ENCODE assay signal across 13 cellular contexts in the genomic region with DNA sequence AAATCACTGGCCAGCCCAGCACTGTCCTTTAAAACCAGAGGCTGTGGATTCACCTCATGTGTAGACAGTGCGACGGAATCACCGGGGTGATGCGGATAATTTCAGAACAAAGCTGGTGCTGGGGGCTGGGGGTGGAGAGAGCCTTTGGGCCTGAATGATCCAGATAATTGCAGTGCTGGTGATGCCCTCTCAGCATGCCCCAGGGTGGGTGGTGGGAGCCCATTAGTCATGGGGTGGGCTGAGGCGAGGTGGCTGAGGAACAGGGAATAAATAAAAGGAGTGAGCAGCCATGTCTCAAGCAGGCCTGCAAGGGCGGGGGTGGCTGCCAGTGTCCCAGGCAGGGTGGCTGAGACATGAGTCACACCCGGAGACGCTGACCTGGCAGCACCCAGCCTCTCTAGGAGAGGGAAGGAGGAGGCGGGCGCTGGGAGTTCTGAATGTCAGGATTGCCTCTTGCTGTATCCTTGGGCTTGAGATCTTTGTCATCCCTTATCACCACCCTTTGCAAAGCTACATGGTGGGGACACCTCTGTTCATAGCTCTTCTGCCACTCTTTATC.
DNase-seq lines count a peak whose midpoint lies in the region; ATAC-seq, FAIRE-seq and TF ChIP-seq lines count a peak whose summit lies in the region.
"Had no signal": no experiment of that assay in that cellular context is flagged by ENCODE, and none has a peak within 500 bp of the region (broad histone marks: within the 10 kb centered on the region; RNA-seq: fewer than 3 reads in every experiment).

No MANE protein-coding gene starts in this region.

- no peak for TF ChIP-seq RAD21 in A549 (conservative IDR thresholded peaks at IDR 0.05 in 1 of 2, IDR thresholded peaks at IDR 0.05 in 1 of 2)
- no peak for TF ChIP-seq RAD21 in IMR-90 (IDR thresholded peaks at IDR 0.05; ENCODE audit: low read length)

- H3K23ac ChIP-seq in IMR-90 (ENCODE audit: low read depth, low read length) (no peak overlapping the region), mesendoderm (ENCODE audit: low read length) (no peak overlapping the region)

- no peaks in the 10 kb centered on the region for H3K36me3 ChIP-seq in IMR-90 (ENCODE audit: control insufficient read depth, insufficient read depth, low read length)
- no peaks in the 10 kb centered on the region for H3K36me3 ChIP-seq in mesendoderm (ENCODE audit: control insufficient read depth, insufficient read depth, low read length)
- no peaks in the 10 kb centered on the region for H3K36me3 ChIP-seq in uterus
- H3K36me3 ChIP-seq: BE2C, heart right ventricle, suprapubic skin had no signal

- H2BK15ac ChIP-seq in IMR-90 (ENCODE audit: low read depth, low read length), result no peak overlapping the region
- H2BK15ac ChIP-seq in mesendoderm (replicated peaks; ENCODE audit: low read depth), result no peak overlapping the region

- TF ChIP-seq POLR2A in A549 (IDR thresholded peaks at IDR 0.05; ENCODE audit: low read length) (no peak), IMR-90 (IDR thresholded peaks at IDR 0.05; ENCODE audit: low read depth, low read length) (no peak), uterus (IDR thresholded peaks at IDR 0.05) (no peak)

- peak; percentile 96 to 97 for ATAC-seq in A549
- ATAC-seq in IMR-90 (ENCODE audit: low read depth), result peak; percentile 94
- ATAC-seq: T-helper 17 cell had no signal

- H3K27me3 ChIP-seq in IMR-90 (ENCODE audit: control insufficient read depth, insufficient read depth, low read length), result peaks cover 10% of the 10 kb centered on the region
- H3K27me3 ChIP-seq in mesendoderm (ENCODE audit: insufficient read depth, low read length, poor library complexity), result no peaks in the 10 kb centered on the region
- H3K27me3 ChIP-seq in uterus, result no peaks in the 10 kb centered on the region
- H3K27me3 ChIP-seq: heart right ventricle, suprapubic skin had no signal

- dilution Hi-C loops in IMR-90 (cut with HindIII; ENCODE audit: low sequenced_read_pairs, unreplicated experiment), result no loop called here

- H3K4me2 ChIP-seq in A549 (peak overlapping the region; percentile 50), IMR-90 (ENCODE audit: low read depth, low read length) (no peak overlapping the region), mesendoderm (ENCODE audit: low read length) (no peak overlapping the region)

- H2BK5ac ChIP-seq in IMR-90 (ENCODE audit: low read depth, low read length, poor library complexity, severe bottlenecking), result no peak overlapping the region
- H2BK5ac ChIP-seq in mesendoderm (ENCODE audit: low read length), result no peak overlapping the region

- H3K27ac ChIP-seq in A549, result peak overlapping the region; percentile 60 to 83
- H3K27ac ChIP-seq in IMR-90 (ENCODE audit: insufficient read depth, low read length), result no peak overlapping the region
- no peak overlapping the region for H3K27ac ChIP-seq in mesendoderm (ENCODE audit: low read depth, low read length)
- no peak overlapping the region for H3K27ac ChIP-seq in uterus
- H3K27ac ChIP-seq: heart right ventricle, suprapubic skin had no signal

- H3K79me1 ChIP-seq in IMR-90 (ENCODE audit: low read depth in 1 of 2, low read length in 2 of 2) (no peaks in the 10 kb centered on the region), mesendoderm (ENCODE audit: low read length) (no peaks in the 10 kb centered on the region)

- H4K8ac ChIP-seq in IMR-90 (ENCODE audit: low read depth in 2 of 2, low read length in 2 of 2) (no peak overlapping the region), mesendoderm (ENCODE audit: low read depth, low read length) (no peak overlapping the region)

- TF ChIP-seq CTCF in A549 (IDR thresholded peaks at IDR 0.05), result no peak
- no peak for TF ChIP-seq CTCF in IMR-90 (conservative IDR thresholded peaks at IDR 0.05; ENCODE audit: low read depth, low read length)
- no peak for TF ChIP-seq CTCF in uterus (IDR thresholded peaks at IDR 0.05)

- in situ Hi-C loops in IMR-90 (cut with MboI; ENCODE audit: low sequenced_read_pairs), result no loop called here

- H3K56ac ChIP-seq in IMR-90 (ENCODE audit: extremely low read depth, insufficient read depth, low read length) (no peak overlapping the region), mesendoderm (ENCODE audit: low read length) (no peak overlapping the region)

- H3K14ac ChIP-seq in IMR-90 (replicated peaks; ENCODE audit: low read depth, low read length), result no peak overlapping the region

- H3K9me1 ChIP-seq in IMR-90 (ENCODE audit: insufficient read depth, low read length), result no peaks in the 10 kb centered on the region

- WGBS in A549 (ENCODE audit: missing lambda C conversion rate), result 32% methylated on average over 10 of the region's 10 CpGs
- no CpG with 5 or more reads among the region's 10 CpGs for WGBS in IMR-90 (ENCODE audit: extremely low coverage in 2 of 2, insufficient read length in 1 of 2), 2 experiments
- no CpG with 5 or more reads among the region's 10 CpGs for WGBS in mesendoderm (ENCODE audit: extremely low coverage, insufficient coverage, low lambda C conversion rate)

- peaks cover 16% of the 10 kb centered on the region for H3K4me1 ChIP-seq in A549
- peaks cover 7% of the 10 kb centered on the region for H3K4me1 ChIP-seq in IMR-90 (ENCODE audit: control insufficient read depth, insufficient read depth, low read length)
- H3K4me1 ChIP-seq in mesendoderm (ENCODE audit: control insufficient read depth, low read depth, low read length), result no peaks in the 10 kb centered on the region
- H3K4me1 ChIP-seq in uterus, result no peaks in the 10 kb centered on the region
- H3K4me1 ChIP-seq: BE2C, heart right ventricle, suprapubic skin had no signal

- H2BK120ac ChIP-seq in IMR-90 (ENCODE audit: low read depth, low read length) (no peak overlapping the region), mesendoderm (ENCODE audit: low read depth, low read length) (no peak overlapping the region)

- H2AK9ac ChIP-seq in IMR-90 (replicated peaks; ENCODE audit: low read depth, low read length, poor library complexity), result peak overlapping the region; percentile 1

- H4K20me1 ChIP-seq in IMR-90 (ENCODE audit: insufficient read depth, low read length), result no peaks in the 10 kb centered on the region

- H3K79me2 ChIP-seq in mesendoderm (ENCODE audit: control insufficient read depth, insufficient read depth, low read length), result no peaks in the 10 kb centered on the region

- H3K9me3 ChIP-seq in A549 (no peaks in the 10 kb centered on the region), IMR-90 (ENCODE audit: control insufficient read depth, insufficient read depth, low read length) (no peaks in the 10 kb centered on the region), uterus (no peaks in the 10 kb centered on the region)
- H3K9me3 ChIP-seq: BE2C, heart right ventricle, suprapubic skin had no signal

- POLR2A ChIA-PET in A549 (lab: Yijun Ruan, JAX), result interaction anchor here (0.7 kb wide), 1 partner anchor 20 kb away, joined by 3 read pairs; no protein-coding TSS in a partner anchor
- POLR2A ChIA-PET in IMR-90 (lab: Charles Lee; ENCODE audit: unreplicated experiment), result no interaction called here

- intact Hi-C loops in IMR-90 (cut with micrococcal nuclease), result no loop called here
- intact Hi-C loops in uterus (cut with DNase I; ENCODE audit: low total_unique reads), result no loop called here

- peak overlapping the region; percentile 50 for H2AFZ ChIP-seq in IMR-90 (replicated peaks; ENCODE audit: low read length, poor library complexity)

- TF ChIP-seq EP300 in A549 (IDR thresholded peaks at IDR 0.05), result no peak

- no peak overlapping the region for H3K4ac ChIP-seq in IMR-90 (ENCODE audit: low read depth, low read length)
- no peak overlapping the region for H3K4ac ChIP-seq in mesendoderm (ENCODE audit: low read depth, low read length)

- CTCF ChIA-PET in A549 (lab: Yijun Ruan, JAX), result interaction anchor here (1.8 to 2.8 kb wide), 2 partner anchors 18 to 136 kb away, joined by 7 to 10 read pairs; no protein-coding TSS in a partner anchor
- CTCF ChIA-PET in IMR-90 (lab: Yijun Ruan, JAX), result no interaction called here

- no peak overlapping the region for H3K18ac ChIP-seq in IMR-90 (ENCODE audit: low read depth, low read length)
- no peak overlapping the region for H3K18ac ChIP-seq in mesendoderm (ENCODE audit: low read length)

- no peak for FAIRE-seq in A549 (lab: Jason Lieb, UNC)

- no peak overlapping the region for H3K4me3 ChIP-seq in A549
- H3K4me3 ChIP-seq in IMR-90 (ENCODE audit: insufficient read depth, low read depth, low read length), result no peak overlapping the region
- H3K4me3 ChIP-seq in mesendoderm (ENCODE audit: low read length), result no peak overlapping the region
- H3K4me3 ChIP-seq in uterus, result no peak overlapping the region
- H3K4me3 ChIP-seq: heart right ventricle, suprapubic skin had no signal

- peak; percentile 72 to 97 for DNase-seq in A549 (ENCODE audit: low read depth in 1 of 2, low spot score in 1 of 2)
- DNase-seq in IMR-90, result peak; percentile 68
- peak; percentile 26 for DNase-seq in cerebellar cortex (ENCODE audit: low spot score)
- DNase-seq in mesendoderm, result peak; percentile 50
- no peak for DNase-seq in uterus
- DNase-seq in activated CD4-positive, alpha-beta T cell treated with anti-CD3 and anti-CD28 coated beads, Interleukin-2, amount 50 U/mL, for 48 hours, result no peak
- no peak for DNase-seq in midbrain (lab: John Stamatoyannopoulos, UW)
- no peak for DNase-seq in stimulated activated naive CD4-positive, alpha-beta T cell (lab: John Stamatoyannopoulos, UW)
- DNase-seq: BE2C, heart right ventricle, NCI-H1105, T-helper 17 cell had no signal

- no peak overlapping the region for H2BK20ac ChIP-seq in IMR-90 (ENCODE audit: low read depth, low read length)

- no peak overlapping the region for H2AK5ac ChIP-seq in IMR-90 (ENCODE audit: low read depth, low read length)
- H2AK5ac ChIP-seq in mesendoderm (ENCODE audit: low read length), result no peak overlapping the region

- H3K9ac ChIP-seq in IMR-90 (ENCODE audit: low read depth, low read length) (no peak overlapping the region), mesendoderm (ENCODE audit: low read length) (no peak overlapping the region)

- H4K5ac ChIP-seq in IMR-90 (ENCODE audit: low read depth, low read length) (no peak overlapping the region), mesendoderm (ENCODE audit: low read length) (no peak overlapping the region)

- H4K91ac ChIP-seq in IMR-90 (ENCODE audit: insufficient read depth, low read depth, low read length), result no peak overlapping the region

- no TSS peak for BruUV-seq in IMR-90 (replicated peaks; lab: Mats Ljungman, UMichigan)

TF ChIP-seq in A549, 52 proteins besides CTCF, POLR2A, EP300 and RAD21 (continues in another document):
- TF ChIP-seq FOSL2 (IDR thresholded peaks at IDR 0.05), result peak; percentile 19; the same call in 1 of the 2 replicates
- TF ChIP-seq FOSL2 (CRISPR knock-in tag; IDR thresholded peaks at IDR 0.05), result peak; percentile 74
- peak; percentile 63 for TF ChIP-seq MAFK (IDR thresholded peaks at IDR 0.05; ENCODE audit: partially characterized antibody)
- TF ChIP-seq NPAS2 (CRISPR knock-in tag; IDR thresholded peaks at IDR 0.05; ENCODE audit: borderline replicate concordance), result no peak

TF ChIP-seq in IMR-90, 13 proteins besides CTCF, POLR2A, EP300 and RAD21 (continues in another document):
- TF ChIP-seq CEBPB (IDR thresholded peaks at IDR 0.05; ENCODE audit: low read depth, low read length) (no peak), BHLHE40 (IDR thresholded peaks at IDR 0.05; ENCODE audit: low read depth, low read length) (no peak), CHD1 (IDR thresholded peaks at IDR 0.05; ENCODE audit: low read depth, low read length) (no peak), RFX5 (IDR thresholded peaks at IDR 0.05; ENCODE audit: low read depth, low read length) (no peak), FOS (IDR thresholded peaks at IDR 0.05; ENCODE audit: low read depth, low read length) (peak; percentile 50; the same call in 1 of the 2 replicates)

Comparison
In these comparisons a context has a peak if more than half of its experiments do, and no peak if none do; other contexts are left out.
1. DNase-seq: peak in A549 (2 of 2), IMR-90 (single experiment), cerebellar cortex (single experiment) and mesendoderm (single experiment); none in uterus (0 of 2), activated CD4-positive, alpha-beta T cell treated with anti-CD3 and anti-CD28 coated beads, Interleukin-2, amount 50 U/mL, for 48 hours (0 of 2), midbrain (single experiment) and stimulated activated naive CD4-positive, alpha-beta T cell (0 of 6).
2. H3K27ac ChIP-seq: peak in A549 (2 of 2); none in IMR-90 (single experiment), mesendoderm (single experiment) and uterus (0 of 2).